Comparison of ENCODE assay signal across 9 cellular contexts in the genomic region with DNA sequence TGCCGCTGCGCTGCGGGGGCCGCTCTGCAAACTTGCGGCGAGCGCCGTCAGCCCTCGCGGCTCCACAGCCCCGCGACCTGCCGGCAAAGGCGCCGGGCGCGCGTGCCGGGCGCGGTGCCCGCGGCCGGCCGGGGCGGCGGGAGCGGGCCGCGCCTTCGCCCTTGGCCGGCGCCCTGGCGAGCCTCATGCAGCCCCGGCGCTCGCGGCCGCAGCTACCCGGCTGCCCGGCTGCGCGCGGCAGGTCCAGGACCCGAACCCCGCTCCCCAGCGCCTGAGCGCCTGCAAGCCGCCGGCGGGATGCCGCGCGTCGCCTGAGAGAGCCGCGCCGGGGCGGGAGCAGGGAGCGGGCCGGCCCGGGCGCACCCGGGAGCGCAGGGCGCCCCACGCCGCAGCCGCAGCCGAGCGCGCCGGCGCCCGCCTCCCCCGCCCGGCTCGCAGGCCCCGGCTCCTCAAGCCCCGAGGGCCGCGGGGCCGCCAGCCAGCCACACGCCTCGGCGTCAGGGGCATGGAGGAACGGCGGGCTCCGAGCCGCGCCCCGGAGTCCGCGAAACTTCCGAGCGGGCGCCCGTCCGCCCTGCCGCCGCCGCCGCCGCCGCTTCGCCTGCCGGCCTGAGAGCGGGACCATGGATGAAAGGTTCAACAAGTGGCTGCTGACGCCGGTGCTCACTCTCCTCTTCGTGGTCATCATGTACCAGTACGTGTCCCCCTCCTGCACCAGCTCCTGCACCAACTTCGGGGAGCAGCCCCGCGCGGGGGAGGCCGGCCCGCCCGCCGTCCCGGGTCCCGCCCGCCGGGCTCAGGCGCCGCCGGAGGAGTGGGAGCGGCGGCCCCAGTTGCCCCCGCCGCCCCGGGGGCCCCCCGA. TPM values are rescaled to one million over a fixed set of nuclear protein-coding genes. Genes with fewer than 3 reads are reported as not detected.
DNase-seq lines count a peak whose midpoint lies in the region; ATAC-seq and TF ChIP-seq lines count a peak whose summit lies in the region.
"Had no signal": no experiment of that assay in that cellular context is flagged by ENCODE, and none has a peak within 500 bp of the region (broad histone marks: within the 10 kb centered on the region; RNA-seq: fewer than 3 reads in every experiment).

No MANE protein-coding gene starts in this region.

- H3K9me3 ChIP-seq in esophagus muscularis mucosa (no peaks in the 10 kb centered on the region), neuronal stem cell (replicated peaks in 1 of 2; ENCODE audit: control insufficient read depth in 2 of 2, insufficient read depth in 1 of 2, low read depth in 1 of 2, low read length in 2 of 2) (no peaks in the 10 kb centered on the region)

- H4K8ac ChIP-seq in neuronal stem cell (ENCODE audit: low read depth, low read length), result no peak overlapping the region

- H3K23ac ChIP-seq in neuronal stem cell (ENCODE audit: low read depth, low read length, poor library complexity), result peak overlapping the region; percentile 21

- no peaks in the 10 kb centered on the region for H3K79me1 ChIP-seq in neuronal stem cell (ENCODE audit: low read depth, low read length)

- H3K27me3 ChIP-seq in esophagus muscularis mucosa (peaks cover 0 to 73% (median 28%) of the 10 kb centered on the region in 4 donors), neuronal stem cell (ENCODE audit: control insufficient read depth in 3 of 3, insufficient read depth in 3 of 3, low read depth in 1 of 3, low read length in 3 of 3) (peaks cover 5 to 88% (median 27%) of the 10 kb centered on the region in 3 experiments)

- ATAC-seq in GM21529 (IDR thresholded peaks at IDR 0.05; ENCODE audit: unreplicated experiment) (peak; percentile 41), GM18520 (IDR thresholded peaks at IDR 0.05; ENCODE audit: unreplicated experiment) (no peak), HG03135 (IDR thresholded peaks at IDR 0.05; ENCODE audit: unreplicated experiment) (no peak)

- DNase-seq in EL (peak; percentile 13), NCI-H748 (lab: John Stamatoyannopoulos, UW; ENCODE audit: unreplicated experiment) (peak; percentile 74), esophagus muscularis mucosa (ENCODE audit: extremely low spot score) (no peak), neuronal stem cell (ENCODE audit: low spot score) (peak; percentile 11), DMS79 (lab: John Stamatoyannopoulos, UW) (no peak)

- H3K4me3 ChIP-seq in esophagus muscularis mucosa, result peak overlapping the region; percentile 55 to 60 (median 58)
- H3K4me3 ChIP-seq in neuronal stem cell (ENCODE audit: low read length in 2 of 2), result peak overlapping the region; percentile 42 to 74

- no peak overlapping the region for H4K91ac ChIP-seq in neuronal stem cell (ENCODE audit: low read depth, low read length, poor library complexity)

- no peak overlapping the region for H2BK15ac ChIP-seq in neuronal stem cell (ENCODE audit: low read length)

- intact Hi-C loops in esophagus muscularis mucosa (cut with DNase I), result no loop called here

- TF ChIP-seq POLR2A in esophagus muscularis mucosa (IDR thresholded peaks at IDR 0.05; ENCODE audit: low read depth), result no peak

- H2BK120ac ChIP-seq in neuronal stem cell (ENCODE audit: low read depth, low read length), result no peak overlapping the region

- peak overlapping the region; percentile 67 for H3K9ac ChIP-seq in neuronal stem cell (ENCODE audit: low read depth, low read length, poor library complexity)

- no peak for TF ChIP-seq CTCF in esophagus muscularis mucosa (IDR thresholded peaks at IDR 0.05)

- H3K18ac ChIP-seq in neuronal stem cell (ENCODE audit: low read length), result peak overlapping the region; percentile 86

- under 1% methylated on average over 35 of the region's 133 CpGs for WGBS in esophagus muscularis mucosa
- no CpG with 5 or more reads among the region's 133 CpGs for WGBS in neuronal stem cell (ENCODE audit: extremely low coverage in 2 of 2, insufficient read length in 2 of 2, insufficient replicate concordance in 1 of 2), 2 donors

- no peak for TF ChIP-seq EP300 in esophagus muscularis mucosa (IDR thresholded peaks at IDR 0.05)

- peak overlapping the region; percentile 94 for H3K4me2 ChIP-seq in neuronal stem cell (ENCODE audit: insufficient read depth, low read length, poor library complexity, severe bottlenecking)

- H2BK12ac ChIP-seq in neuronal stem cell (ENCODE audit: low read length), result no peak overlapping the region

- H3K14ac ChIP-seq in neuronal stem cell (ENCODE audit: low read length), result peak overlapping the region; percentile 84

- peaks cover 11 to 25% (median 22%) of the 10 kb centered on the region in 4 donors for H3K4me1 ChIP-seq in esophagus muscularis mucosa
- H3K4me1 ChIP-seq in neuronal stem cell (ENCODE audit: control insufficient read depth in 2 of 2, insufficient read depth in 1 of 2, low read depth in 1 of 2, low read length in 2 of 2), result peaks cover 0 to 6% of the 10 kb centered on the region in 2 donors

- H2AK5ac ChIP-seq in neuronal stem cell (ENCODE audit: low read depth, low read length), result no peak overlapping the region

- H3K36me3 ChIP-seq in esophagus muscularis mucosa, result no peaks in the 10 kb centered on the region
- no peaks in the 10 kb centered on the region for H3K36me3 ChIP-seq in neuronal stem cell (replicated peaks in 1 of 2; ENCODE audit: control insufficient read depth in 2 of 2, insufficient read depth in 2 of 2, low read length in 2 of 2)

- no peak overlapping the region for H2BK5ac ChIP-seq in neuronal stem cell (ENCODE audit: low read length)

- no peak overlapping the region for H3K4ac ChIP-seq in neuronal stem cell (ENCODE audit: low read length)

- H3K27ac ChIP-seq in esophagus muscularis mucosa (replicated peaks in 1 of 4), result peak overlapping the region; percentile 51 to 68 (median 64)
- H3K27ac ChIP-seq in neuronal stem cell (replicated peaks; ENCODE audit: low read length), result no peak overlapping the region

- H2AFZ ChIP-seq in neuronal stem cell (ENCODE audit: low read length), result peak overlapping the region; percentile 92

RNA-seq across cellular contexts. Expression of a gene that starts 0.6 kb away (rescaled TPM):
- 10 to 100 TPM in 1 of 4 donors, 1 to 10 TPM in 3; 4.6 to 12.4 (median 7.9) TPM for total RNA-seq in esophagus muscularis mucosa
- 1.4 TPM for polyA plus RNA-seq in neuronal stem cell (2013, experiment 1 of 2)
- polyA plus RNA-seq in neuronal stem cell (2013, experiment 2 of 2), result 1.4 TPM
- polyA plus RNA-seq: IgD-negative memory B cell had no signal

RNA-seq across cellular contexts. Expression of a gene that starts 37.3 kb away (rescaled TPM):
- total RNA-seq in esophagus muscularis mucosa, result 10 to 100 TPM; 20.5 to 48.6 (median 30.6) TPM
- 21.7 TPM for polyA plus RNA-seq in neuronal stem cell (2013, experiment 1 of 2)
- 21.7 TPM for polyA plus RNA-seq in neuronal stem cell (2013, experiment 2 of 2)

Comparison
In these comparisons a context has a peak if more than half of its experiments do, and no peak if none do; other contexts are left out.
1. DNase-seq: peak in EL (single experiment), NCI-H748 (single experiment) and neuronal stem cell (single experiment); none in esophagus muscularis mucosa (single experiment) and DMS79 (single experiment).